14 cellular contexts compared by ENCODE assay signal in the genomic region with DNA sequence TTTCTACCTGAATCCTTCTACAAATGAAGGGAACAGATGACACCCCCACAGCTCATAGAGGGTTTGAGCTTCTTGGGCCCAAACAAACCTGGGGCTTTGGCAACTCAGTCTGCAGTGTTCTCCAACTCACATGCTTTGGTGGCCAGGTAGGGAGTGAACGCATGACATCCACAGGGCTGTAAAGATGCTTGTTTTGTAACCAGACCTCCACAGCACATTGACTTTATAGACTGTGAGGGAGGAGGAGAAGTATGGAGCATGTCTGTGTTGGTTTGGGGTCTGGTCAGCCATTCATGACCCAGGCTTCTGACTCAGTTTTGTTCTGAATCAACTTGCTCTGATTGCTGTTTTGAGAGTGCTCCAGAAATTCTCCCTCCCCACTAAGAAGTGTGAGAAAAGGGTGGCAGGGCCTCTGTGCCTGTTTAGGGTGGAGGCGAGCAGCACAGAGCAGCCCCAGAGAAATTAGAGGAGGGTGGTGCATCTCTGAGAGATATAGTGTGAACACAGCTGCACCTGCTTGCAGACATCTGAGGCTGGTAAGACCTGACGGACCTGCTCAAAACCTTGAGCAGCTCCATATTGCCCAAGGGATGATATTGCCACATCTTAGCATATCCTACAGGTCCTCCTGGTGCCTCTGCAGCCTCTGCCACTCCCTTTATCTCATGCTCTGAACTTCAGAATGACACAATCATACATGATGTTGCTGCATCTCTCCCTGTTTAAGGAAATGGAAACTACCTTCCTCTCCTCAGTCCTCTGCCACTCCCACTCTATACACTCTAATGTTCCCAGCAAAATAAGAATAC.
"Had no signal": no experiment of that assay in that cellular context is flagged by ENCODE, and none has a peak within 500 bp of the region (broad histone marks: within the 10 kb centered on the region; RNA-seq: fewer than 3 reads in every experiment).

No MANE protein-coding gene starts in this region.

- H2AFZ ChIP-seq: hepatocyte had no signal

- H3K27ac Mint-ChIP-seq: activated CD4-positive, alpha-beta T cell treated with anti-CD3 and anti-CD28 coated beads for 36 hours; activated T-helper 1 cell treated with anti-CD3 and anti-CD28 coated beads, Interleukin-12 subunit alpha, Interleukin-12 subunit beta, Interleukin-2, Interleukin-4 antibody, amounts not matched to agents 30 ng/mL and 10 ng/mL and 1 ng/mL, durations not matched to agents 14 hours and 24 hours and 36 hours; mesothelial cell of epicardium had no signal

- H3K27me3 Mint-ChIP-seq: central memory CD8-positive, alpha-beta T cell had no signal

- H3K9me3 Mint-ChIP-seq: activated T-helper 1 cell treated with anti-CD3 and anti-CD28 coated beads, Interleukin-12 subunit alpha, Interleukin-12 subunit beta, Interleukin-2, Interleukin-4 antibody, amounts not matched to agents 30 ng/mL and 10 ng/mL and 1 ng/mL, durations not matched to agents 14 hours and 24 hours and 36 hours; mesothelial cell of epicardium had no signal

- H3K4me1 ChIP-seq: tibial nerve had no signal

- H3K36me3 Mint-ChIP-seq: mesothelial cell of epicardium had no signal

- ATAC-seq: activated CD4-positive, alpha-beta T cell treated with anti-CD3 and anti-CD28 coated beads for 36 hours had no signal

- H3K27me3 ChIP-seq: hepatocyte, tibial nerve had no signal

- H3K36me3 ChIP-seq: tibial nerve had no signal

- H3K27ac ChIP-seq: hepatocyte, tibial nerve, VCaP had no signal

- H3K4me3 Mint-ChIP-seq: activated CD4-positive, alpha-beta T cell treated with anti-CD3 and anti-CD28 coated beads for 36 hours; activated T-helper 1 cell treated with anti-CD3 and anti-CD28 coated beads, Interleukin-12 subunit alpha, Interleukin-12 subunit beta, Interleukin-2, Interleukin-4 antibody, amounts not matched to agents 30 ng/mL and 10 ng/mL and 1 ng/mL, durations not matched to agents 14 hours and 24 hours and 36 hours; central memory CD8-positive, alpha-beta T cell; mesothelial cell of epicardium had no signal

- H3K4me1 Mint-ChIP-seq: activated CD4-positive, alpha-beta T cell treated with anti-CD3 and anti-CD28 coated beads for 36 hours; central memory CD8-positive, alpha-beta T cell; mesothelial cell of epicardium had no signal

- H3K4me2 ChIP-seq: hepatocyte had no signal

- DNase-seq: activated CD4-positive, alpha-beta T cell treated with anti-CD3 and anti-CD28 coated beads for 36 hours; activated naive CD4-positive, alpha-beta T cell treated with Interleukin-2 at 50 U/mL for 16 hours; cortex of kidney; effector CD8-positive, alpha-beta T cell; kidney glomerular epithelial cell; posterior cingulate gyrus; T-helper 9 cell had no signal

- H3K4me3 ChIP-seq: hepatocyte, skin epidermis, tibial nerve had no signal

- H3K79me2 ChIP-seq: hepatocyte had no signal
